In the genomic region with DNA sequence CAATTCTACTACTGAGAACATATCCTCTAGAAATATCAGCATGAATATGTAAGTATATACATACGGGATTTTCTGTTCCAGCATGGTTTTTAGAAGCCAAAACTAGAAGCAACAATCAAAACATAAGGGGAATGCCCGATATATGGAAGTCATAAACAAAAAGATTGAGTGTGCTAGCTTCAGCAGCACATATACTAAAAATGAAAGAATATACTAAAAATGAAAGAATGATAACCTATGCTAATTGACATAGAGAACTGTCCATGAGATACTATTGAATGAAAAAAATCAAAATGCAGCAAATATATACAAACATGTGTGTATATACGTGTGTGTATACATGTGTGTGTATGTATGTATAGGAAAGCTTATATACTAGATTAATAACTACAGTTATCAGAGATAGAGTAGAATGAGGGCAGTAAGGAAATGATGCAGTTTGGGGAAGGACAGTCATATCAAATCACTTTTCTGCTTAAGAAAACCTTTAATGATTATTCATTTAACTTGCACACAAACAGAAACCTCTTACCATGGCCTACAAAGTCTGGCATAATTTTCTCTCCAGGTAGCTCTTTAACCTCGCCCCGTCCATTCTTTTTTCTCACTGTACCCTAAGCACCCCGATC, we compare ENCODE assay signal across 16 cellular contexts.
DNase-seq lines count a peak whose midpoint lies in the region; ATAC-seq and TF ChIP-seq lines count a peak whose summit lies in the region.
"Had no signal": no experiment of that assay in that cellular context is flagged by ENCODE, and none has a peak within 500 bp of the region (broad histone marks: within the 10 kb centered on the region; RNA-seq: fewer than 3 reads in every experiment).

No MANE protein-coding gene starts in this region.

- TF ChIP-seq CTCF in GM20000 (IDR thresholded peaks at IDR 0.05; ENCODE audit: extremely low read depth, missing control alignments): no peak

- H3K36me3 Mint-ChIP-seq in activated T-cell treated with anti-CD3 and anti-CD28 coated beads, Interleukin-2, amount 50 U/mL, for 72 hours (ENCODE audit: insufficient read depth in 2 of 2): peaks cover 2 to 3% of the 10 kb centered on the region in 2 donors
- no peaks in the 10 kb centered on the region for H3K36me3 Mint-ChIP-seq in activated T-helper 17 cell treated with anti-CD3 and anti-CD28 coated beads, Interleukin-2, amount 50 U/mL, for 72 hours (ENCODE audit: low read depth)
- H3K36me3 Mint-ChIP-seq: CD14-positive monocyte, IgD-negative memory B cell had no signal

- H3K27ac ChIP-seq in caudate nucleus (ENCODE audit: low read depth, low read length): no peak overlapping the region

- peaks cover 24% of the 10 kb centered on the region for H3K27me3 Mint-ChIP-seq in activated T-cell treated with anti-CD3 and anti-CD28 coated beads, Interleukin-2, amount 50 U/mL, for 72 hours (ENCODE audit: low read depth)
- peaks cover 22% of the 10 kb centered on the region for H3K27me3 Mint-ChIP-seq in activated T-helper 17 cell treated with anti-CD3 and anti-CD28 coated beads, Interleukin-2, amount 50 U/mL, for 72 hours
- H3K27me3 Mint-ChIP-seq: IgD-negative memory B cell had no signal

- H3K27ac Mint-ChIP-seq in activated T-cell treated with anti-CD3 and anti-CD28 coated beads, Interleukin-2, amount 50 U/mL, for 72 hours: peak overlapping the region; percentile 70
- H3K27ac Mint-ChIP-seq in activated T-helper 17 cell treated with anti-CD3 and anti-CD28 coated beads, Interleukin-2, amount 50 U/mL, for 72 hours: peak overlapping the region; percentile 53
- H3K27ac Mint-ChIP-seq: GM23338, IgD-negative memory B cell had no signal

- ATAC-seq in activated T-cell treated with anti-CD3 and anti-CD28 coated beads, Interleukin-2, amount 50 U/mL, for 72 hours (replicated peaks in 1 of 2): peak; percentile 70 to 85
- peak; percentile 85 for ATAC-seq in activated T-helper 17 cell treated with anti-CD3 and anti-CD28 coated beads, Interleukin-2, amount 50 U/mL, for 72 hours (replicated peaks)
- no peak for ATAC-seq in GM18517 (IDR thresholded peaks at IDR 0.05; ENCODE audit: unreplicated experiment)
- ATAC-seq in HG02870 (IDR thresholded peaks at IDR 0.05; ENCODE audit: unreplicated experiment): no peak
- ATAC-seq: GM23338 had no signal

- peaks cover 13% of the 10 kb centered on the region for H3K4me1 Mint-ChIP-seq in activated T-cell treated with anti-CD3 and anti-CD28 coated beads, Interleukin-2, amount 50 U/mL, for 72 hours (ENCODE audit: low read depth)
- peaks cover 6% of the 10 kb centered on the region for H3K4me1 Mint-ChIP-seq in activated T-helper 17 cell treated with anti-CD3 and anti-CD28 coated beads, Interleukin-2, amount 50 U/mL, for 72 hours
- H3K4me1 Mint-ChIP-seq: CD14-positive monocyte had no signal

- H3K4me3 Mint-ChIP-seq in activated T-cell treated with anti-CD3 and anti-CD28 coated beads, Interleukin-2, amount 50 U/mL, for 72 hours: no peak overlapping the region
- no peak overlapping the region for H3K4me3 Mint-ChIP-seq in activated T-helper 17 cell treated with anti-CD3 and anti-CD28 coated beads, Interleukin-2, amount 50 U/mL, for 72 hours
- H3K4me3 Mint-ChIP-seq: CD14-positive monocyte, GM23338, IgD-negative memory B cell had no signal

- peaks cover 5 to 7% of the 10 kb centered on the region in 2 donors for H3K9me3 Mint-ChIP-seq in activated T-cell treated with anti-CD3 and anti-CD28 coated beads, Interleukin-2, amount 50 U/mL, for 72 hours
- no peaks in the 10 kb centered on the region for H3K9me3 Mint-ChIP-seq in activated T-helper 17 cell treated with anti-CD3 and anti-CD28 coated beads, Interleukin-2, amount 50 U/mL, for 72 hours

- no peak for DNase-seq in activated T-cell treated with anti-CD3 and anti-CD28 coated beads, Interleukin-2, amount 50 U/mL, for 72 hours
- DNase-seq in activated T-cell treated with anti-CD3 and anti-CD28 coated beads for 4 hours: no peak
- peak; percentile 9 for DNase-seq in GM20000 (ENCODE audit: low spot score)
- no peak for DNase-seq in caudate nucleus (lab: John Stamatoyannopoulos, UW)
- DNase-seq: NCI-H1694, NCI-H2081 treated with DMSO at 0.1 percent for 48 hours, NCI-H2171 treated with DMSO at 0.1 percent for 48 hours, NCI-H524 treated with DMSO at 0.1 percent for 48 hours, NCI-H82, OCI-M1 had no signal

Comparison
In these comparisons a context has a peak if more than half of its experiments do, and no peak if none do; other contexts are left out.
1. ATAC-seq: peak in activated T-cell treated with anti-CD3 and anti-CD28 coated beads, Interleukin-2, amount 50 U/mL, for 72 hours (2 of 2) and activated T-helper 17 cell treated with anti-CD3 and anti-CD28 coated beads, Interleukin-2, amount 50 U/mL, for 72 hours (single experiment); none in GM18517 (single experiment) and HG02870 (single experiment).